ENCODE assay signal across 8 cellular contexts in genomic region chr2:235311044-235311443, GRCh38.
"Had no signal": no experiment of that assay in that cellular context is flagged by ENCODE, and none has a peak within 500 bp of the region (broad histone marks: within the 10 kb centered on the region; RNA-seq: fewer than 3 reads in every experiment).

No MANE protein-coding gene starts in this region.

- H3K4me2 ChIP-seq: KMS-11 had no signal

- H3K27ac ChIP-seq: HL-60, KMS-11 had no signal

- H3K36me3 Mint-ChIP-seq: IgD-negative memory B cell had no signal

- H3K4me1 Mint-ChIP-seq: IgD-negative memory B cell had no signal

- FAIRE-seq: HTR-8/SVneo, K562 had no signal

- H3K9ac ChIP-seq: KMS-11 had no signal

- H3K4me3 ChIP-seq: K562 had no signal

- H3K27ac Mint-ChIP-seq: IgD-negative memory B cell had no signal

- DNase-seq: IMR-90, KBM-7, KG1 had no signal

- ATAC-seq: K562 had no signal

- H3K4me3 Mint-ChIP-seq: IgD-negative memory B cell had no signal
